ENCODE assay signal across 8 cellular contexts in genomic region chr17:8964801-8965393, GRCh38. TPM values are rescaled to one million over a fixed set of nuclear protein-coding genes. Genes with fewer than 3 reads are reported as not detected.
DNase-seq lines count a peak whose midpoint lies in the region; ATAC-seq lines count a peak whose summit lies in the region.

No MANE protein-coding gene starts in this region.

- H3K4me1 ChIP-seq in iPS-15b (ENCODE audit: control insufficient read depth, insufficient read depth, low read length) (peaks cover 10% of the 10 kb centered on the region), stomach smooth muscle (ENCODE audit: control insufficient read depth, insufficient read depth, low read length) (no peaks in the 10 kb centered on the region)

- POLR2A ChIA-PET in activated CD4-positive, alpha-beta memory T cell treated with anti-CD3 and anti-CD28 coated beads, Interleukin-2, amount 10 ng/mL, durations not matched to agents 7 days and 5 days (lab: Charles Lee): interaction anchor here (1.3 to 4.4 kb wide), 5 partner anchors 12 to 66 kb away, joined by 3 to 56 read pairs (median 33); no protein-coding TSS in a partner anchor

- H3K27ac ChIP-seq in stomach smooth muscle (ENCODE audit: low read length): no peak overlapping the region

- peak overlapping the region; percentile 100 for H3K4me3 Mint-ChIP-seq in activated CD4-positive, alpha-beta memory T cell treated with anti-CD3 and anti-CD28 coated beads, Interleukin-2, amount 10 ng/mL, durations not matched to agents 7 days and 5 days

- DNase-seq in activated CD4-positive, alpha-beta memory T cell treated with anti-CD3 and anti-CD28 coated beads, Interleukin-2, amount 10 ng/mL, durations not matched to agents 7 days and 5 days: peak; percentile 55
- DNase-seq in HuH-7 (ENCODE audit: low spot score) (no peak), DMS79 (lab: John Stamatoyannopoulos, UW) (no peak)

- H3K27ac Mint-ChIP-seq in activated CD4-positive, alpha-beta memory T cell treated with anti-CD3 and anti-CD28 coated beads, Interleukin-2, amount 10 ng/mL, durations not matched to agents 7 days and 5 days: peak overlapping the region; percentile 99

- H3K4me3 ChIP-seq in iPS-15b (ENCODE audit: low read depth, low read length) (peak overlapping the region; percentile 62), stomach smooth muscle (ENCODE audit: low read length in 2 of 2) (peak overlapping the region; percentile 12 to 61)

- peaks cover 17% of the 10 kb centered on the region for H3K9me3 Mint-ChIP-seq in activated CD4-positive, alpha-beta memory T cell treated with anti-CD3 and anti-CD28 coated beads, Interleukin-2, amount 10 ng/mL, durations not matched to agents 7 days and 5 days

- H3K27me3 ChIP-seq in iPS-15b (ENCODE audit: control insufficient read depth, insufficient read depth, low read length): peaks cover 22% of the 10 kb centered on the region
- H3K27me3 ChIP-seq in stomach smooth muscle (ENCODE audit: control insufficient read depth in 1 of 2, insufficient read depth in 2 of 2, low read length in 2 of 2): peaks cover 14 to 26% of the 10 kb centered on the region in 2 donors

- peak; percentile 15 for ATAC-seq in GM18517 (IDR thresholded peaks at IDR 0.05; ENCODE audit: unreplicated experiment)
- peak; percentile 26 for ATAC-seq in HG03095 (IDR thresholded peaks at IDR 0.05; ENCODE audit: unreplicated experiment)
- ATAC-seq in GM21447 (IDR thresholded peaks at IDR 0.05; ENCODE audit: unreplicated experiment): no peak

- no peaks in the 10 kb centered on the region for H3K27me3 Mint-ChIP-seq in activated CD4-positive, alpha-beta memory T cell treated with anti-CD3 and anti-CD28 coated beads, Interleukin-2, amount 10 ng/mL, durations not matched to agents 7 days and 5 days

- H3K36me3 Mint-ChIP-seq in activated CD4-positive, alpha-beta memory T cell treated with anti-CD3 and anti-CD28 coated beads, Interleukin-2, amount 10 ng/mL, durations not matched to agents 7 days and 5 days (ENCODE audit: low read depth): peaks cover 56% of the 10 kb centered on the region

- peaks cover 63% of the 10 kb centered on the region for H3K4me1 Mint-ChIP-seq in activated CD4-positive, alpha-beta memory T cell treated with anti-CD3 and anti-CD28 coated beads, Interleukin-2, amount 10 ng/mL, durations not matched to agents 7 days and 5 days

- H3K9ac ChIP-seq in iPS-15b (ENCODE audit: low read depth, low read length): no peak overlapping the region
- H3K9ac ChIP-seq in stomach smooth muscle (ENCODE audit: low read length in 2 of 2): no peak overlapping the region

- CTCF ChIA-PET in activated CD4-positive, alpha-beta memory T cell treated with anti-CD3 and anti-CD28 coated beads, Interleukin-2, amount 10 ng/mL, durations not matched to agents 7 days and 5 days (lab: Charles Lee): interaction anchor here (0.7 to 3.0 kb wide), 8 partner anchors 8 to 65 kb away, joined by 3 to 15 read pairs (median 4); no protein-coding TSS in a partner anchor

- no peaks in the 10 kb centered on the region for H3K36me3 ChIP-seq in iPS-15b (ENCODE audit: control insufficient read depth, insufficient read depth, low read length)
- no peaks in the 10 kb centered on the region for H3K36me3 ChIP-seq in stomach smooth muscle (ENCODE audit: control insufficient read depth in 2 of 2, insufficient read depth in 2 of 2, low read length in 2 of 2)

- H3K9me3 ChIP-seq in iPS-15b (ENCODE audit: control insufficient read depth, insufficient read depth, low read length) (no peaks in the 10 kb centered on the region), stomach smooth muscle (ENCODE audit: control insufficient read depth in 2 of 2, low read length in 2 of 2) (peaks cover 0 to 6% of the 10 kb centered on the region in 2 donors)

RNA-seq across cellular contexts. Expression of gene PIK3R5, which starts 0.6 kb away (rescaled TPM):
- total RNA-seq in activated CD4-positive, alpha-beta memory T cell treated with anti-CD3 and anti-CD28 coated beads, Interleukin-2, amount 10 ng/mL, durations not matched to agents 7 days and 5 days: 10 to 100 TPM; 50.3 to 52.7 TPM

RNA-seq across cellular contexts. Expression of gene NTN1, which starts 56.4 kb away (rescaled TPM):
- not detected for total RNA-seq in activated CD4-positive, alpha-beta memory T cell treated with anti-CD3 and anti-CD28 coated beads, Interleukin-2, amount 10 ng/mL, durations not matched to agents 7 days and 5 days
